32 cellular contexts compared by ENCODE assay signal in the genomic region with DNA sequence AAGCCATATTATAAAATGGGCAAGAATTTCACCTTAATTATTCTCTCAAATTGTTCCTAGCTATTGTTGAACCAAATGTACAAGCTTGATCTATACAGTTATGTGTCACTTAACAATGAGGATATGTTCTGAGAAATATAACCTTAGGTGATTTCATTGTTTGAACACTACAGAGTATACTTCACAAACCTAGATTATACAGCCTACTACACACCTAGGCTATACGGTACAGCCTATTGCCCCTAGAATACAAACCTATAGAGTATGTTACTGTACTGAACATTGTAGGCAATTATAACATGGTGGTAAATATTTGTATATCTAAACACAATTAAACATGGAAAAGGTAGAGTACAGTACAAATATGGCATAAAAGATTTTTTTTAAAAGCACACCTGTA.
"Had no signal": no experiment of that assay in that cellular context is flagged by ENCODE, and none has a peak within 500 bp of the region (broad histone marks: within the 10 kb centered on the region; RNA-seq: fewer than 3 reads in every experiment).

No MANE protein-coding gene starts in this region.

- H3K4me3 ChIP-seq: ascending aorta, cardiac muscle cell had no signal

- H3K9me3 ChIP-seq: ascending aorta had no signal

- FAIRE-seq: bronchial epithelial cell had no signal

- H3K27me3 ChIP-seq: ascending aorta, cardiac muscle cell had no signal

- DNase-seq: activated B cell treated with CpG ODN at 0.5 μM for 24 hours; activated CD4-positive, alpha-beta memory T cell treated with anti-CD3 and anti-CD28 coated beads for 36 hours; activated CD4-positive, alpha-beta T cell treated with anti-CD3 and anti-CD28 coated beads for 4 hours; activated CD4-positive, alpha-beta T cell treated with anti-CD3 and anti-CD28 coated beads, Interleukin-2, amount 10 ng/mL, durations not matched to agents 24 days and 14 days; activated CD4-positive, alpha-beta T cell treated with anti-CD3 and anti-CD28 coated beads, Interleukin-2, amount 50 U/mL, for 1 hour; activated CD4-positive, alpha-beta T cell treated with anti-CD3 and anti-CD28 coated beads, Interleukin-2, amount 50 U/mL, for 4 hours; activated CD4-positive, CD25-positive, alpha-beta regulatory T cell treated with anti-CD3 and anti-CD28 coated beads, Interleukin-2, amount 50 U/mL, for 72 hours; activated CD8-positive, alpha-beta memory T cell treated with anti-CD3 and anti-CD28 coated beads, Interleukin-2, amount 50 U/mL, for 4 hours; activated CD8-positive, alpha-beta T cell treated with anti-CD3 and anti-CD28 coated beads for 36 hours; activated effector memory CD4-positive, alpha-beta T cell treated with anti-CD3 and anti-CD28 coated beads, Interleukin-2, amount 50 U/mL, for 16 hours; activated gamma-delta T cell treated with Interleukin-2 at 50 U/mL for 16 hours; activated naive CD4-positive, alpha-beta T cell; activated naive CD4-positive, alpha-beta T cell treated with anti-CD3 and anti-CD28 coated beads for 36 hours; activated naive CD4-positive, alpha-beta T cell treated with anti-CD3 and anti-CD28 coated beads, Interleukin-2, amount 50 U/mL, for 16 hours; activated naive CD8-positive, alpha-beta T cell treated with anti-CD3 and anti-CD28 coated beads for 36 hours; activated T-cell treated with anti-CD3 and anti-CD28 coated beads for 4 hours; activated T-cell treated with anti-CD3 and anti-CD28 coated beads, Interleukin-2, amount 50 U/mL, for 1 hour; activated T-cell treated with anti-CD3 and anti-CD28 coated beads, Interleukin-2, amount 50 U/mL, for 4 hours; activated T-cell treated with anti-CD3 and anti-CD28 coated beads, Interleukin-2, amount 50 U/mL, for 72 hours; amygdala; anterior cingulate cortex; caudate nucleus; cerebellar nuclear complex; T-helper 1 cell; T-helper 2 cell; T-helper 9 cell had no signal

- H3K27ac ChIP-seq: ascending aorta, cardiac muscle cell, VCaP had no signal

- H3K36me3 ChIP-seq: ascending aorta, cardiac muscle cell had no signal

- ATAC-seq: activated CD8-positive, alpha-beta T cell treated with anti-CD3 and anti-CD28 coated beads for 36 hours; activated naive CD4-positive, alpha-beta T cell treated with anti-CD3 and anti-CD28 coated beads, Interleukin-2, amount 50 U/mL, for 72 hours; activated T-cell treated with anti-CD3 and anti-CD28 coated beads, Interleukin-2, amount 50 U/mL, for 4 hours; activated T-cell treated with anti-CD3 and anti-CD28 coated beads, Interleukin-2, amount 50 U/mL, for 72 hours; activated T-helper 17 cell treated with anti-CD3 and anti-CD28 coated beads, Interleukin-2, amount 50 U/mL, for 72 hours had no signal

- H3K4me1 ChIP-seq: ascending aorta had no signal
